ENCODE assay signal across 1 cellular context in genomic region chr17:76011951-76012350, GRCh38.
TF ChIP-seq lines count a peak whose summit lies in the region.

No MANE protein-coding gene starts in this region.

TF ChIP-seq in H1, 55 proteins besides CTCF, POLR2A, EP300 and RAD21:
- TF ChIP-seq SIRT6 (IDR thresholded peaks at IDR 0.05; ENCODE audit: low read length) = no peak
- TF ChIP-seq BCL11A (IDR thresholded peaks at IDR 0.05; ENCODE audit: low read depth in 2 of 2, low read length in 2 of 2) = no peak
- TF ChIP-seq FOSL1 (IDR thresholded peaks at IDR 0.05; ENCODE audit: insufficient read depth, low read depth, low read length) = no peak
- no peak for TF ChIP-seq ASH2L (IDR thresholded peaks at IDR 0.05; ENCODE audit: low read length)
- no peak for TF ChIP-seq SP4 (IDR thresholded peaks at IDR 0.05; ENCODE audit: low read length)
